ENCODE assay signal across 10 cellular contexts in genomic region chr3:157785071-157785826, GRCh38.
DNase-seq lines count a peak whose midpoint lies in the region; ATAC-seq, FAIRE-seq and TF ChIP-seq lines count a peak whose summit lies in the region.
"Had no signal": no experiment of that assay in that cellular context is flagged by ENCODE, and none has a peak within 500 bp of the region (broad histone marks: within the 10 kb centered on the region; RNA-seq: fewer than 3 reads in every experiment).

No MANE protein-coding gene starts in this region.

- no peak for TF ChIP-seq POLR2A in IMR-90 (IDR thresholded peaks at IDR 0.05; ENCODE audit: low read depth, low read length)

- H4K8ac ChIP-seq in IMR-90 (ENCODE audit: low read depth in 2 of 2, low read length in 2 of 2), result peak overlapping the region in 1 of 2 experiments; percentile 41; a peak in 2 of 4 replicates

- H3K9ac ChIP-seq in IMR-90 (ENCODE audit: low read depth, low read length) (no peak overlapping the region), keratinocyte (ENCODE audit: control insufficient read depth, extremely low read depth, insufficient read depth, low read length) (no peak overlapping the region)

- H3K27ac Mint-ChIP-seq in activated CD8-positive, alpha-beta T cell treated with anti-CD3 and anti-CD28 coated beads for 36 hours, result no peak overlapping the region

- H3K9me3 ChIP-seq in IMR-90 (ENCODE audit: control insufficient read depth, insufficient read depth, low read length), result no peaks in the 10 kb centered on the region
- no peaks in the 10 kb centered on the region for H3K9me3 ChIP-seq in keratinocyte (ENCODE audit: control insufficient read depth, low read depth, low read length)
- H3K9me3 ChIP-seq in mucosa of descending colon, result no peaks in the 10 kb centered on the region

- H2BK5ac ChIP-seq in IMR-90 (ENCODE audit: low read depth, low read length, poor library complexity, severe bottlenecking), result peak overlapping the region; percentile 1

- H4K20me1 ChIP-seq in IMR-90 (ENCODE audit: insufficient read depth, low read length) (no peaks in the 10 kb centered on the region), keratinocyte (ENCODE audit: control insufficient read depth, extremely low read depth, insufficient read depth, low read length) (no peaks in the 10 kb centered on the region)

- peak overlapping the region; percentile 12; the same call in 1 of the 2 replicates for H2AK5ac ChIP-seq in IMR-90 (ENCODE audit: low read depth, low read length)

- dilution Hi-C loops in IMR-90 (cut with HindIII; ENCODE audit: low sequenced_read_pairs, unreplicated experiment) (no loop called here), keratinocyte (cut with MboI; ENCODE audit: extremely low pct_ligation_motif_present, low sequenced_read_pairs) (no loop called here)

- peak; percentile 49 for FAIRE-seq in keratinocyte (lab: Jason Lieb, UNC)

- no peaks in the 10 kb centered on the region for H3K79me1 ChIP-seq in IMR-90 (ENCODE audit: low read depth in 1 of 2, low read length in 2 of 2)

- H3K4me3 Mint-ChIP-seq in activated CD8-positive, alpha-beta T cell treated with anti-CD3 and anti-CD28 coated beads for 36 hours, result no peak overlapping the region

- peak overlapping the region; percentile 96 for H2BK120ac ChIP-seq in IMR-90 (ENCODE audit: low read depth, low read length)

- H3K4me2 ChIP-seq in IMR-90 (ENCODE audit: low read depth, low read length) (peak overlapping the region; percentile 29; the same call in 1 of the 2 replicates), keratinocyte (ENCODE audit: control insufficient read depth, extremely low read depth, insufficient read depth, low read depth, low read length) (peak overlapping the region; percentile 55)

- no peak for TF ChIP-seq RAD21 in IMR-90 (IDR thresholded peaks at IDR 0.05; ENCODE audit: low read length)

- H3K4me3 ChIP-seq in IMR-90 (ENCODE audit: insufficient read depth, low read depth, low read length) (no peak overlapping the region), astrocyte of the cerebellum (ENCODE audit: low read depth, low read length) (no peak overlapping the region), keratinocyte (ENCODE audit: control insufficient read depth in 2 of 3, extremely low read depth in 1 of 3, insufficient read depth in 2 of 3, low read depth in 1 of 3, low read length in 3 of 3) (no peak overlapping the region), mucosa of descending colon (no peak overlapping the region)

- no peak overlapping the region for H4K5ac ChIP-seq in IMR-90 (ENCODE audit: low read depth, low read length)

- peak overlapping the region; percentile 67 for H3K23ac ChIP-seq in IMR-90 (ENCODE audit: low read depth, low read length)

- no peak overlapping the region for H2BK15ac ChIP-seq in IMR-90 (ENCODE audit: low read depth, low read length)

- no TSS peak for BruUV-seq in IMR-90 (replicated peaks; lab: Mats Ljungman, UMichigan)

- DNase-seq in AG09319 (ENCODE audit: extremely low read depth, low read depth), result peak; percentile 62
- DNase-seq in IMR-90, result peak; percentile 94
- DNase-seq in astrocyte of the cerebellum (ENCODE audit: low read depth), result peak; percentile 75
- peak; percentile 57 for DNase-seq in keratinocyte (ENCODE audit: low read depth, low spot score)
- no peak for DNase-seq in GM20000 (ENCODE audit: low spot score)
- no peak for DNase-seq in activated CD8-positive, alpha-beta T cell treated with anti-CD3 and anti-CD28 coated beads for 36 hours
- DNase-seq in mucosa of descending colon, result no peak
- DNase-seq: activated gamma-delta T cell, glutamatergic neuron had no signal

- 0% methylated on average over 2 of the region's 6 CpGs; no CpG with 5 or more reads in 1 of the 2 experiments for WGBS in IMR-90 (ENCODE audit: extremely low coverage in 2 of 2, insufficient read length in 1 of 2), 2 experiments

- ATAC-seq in IMR-90 (ENCODE audit: low read depth), result peak; percentile 92
- ATAC-seq in GM18519 (IDR thresholded peaks at IDR 0.05; ENCODE audit: low FRiP score, unreplicated experiment), result no peak
- no peak for ATAC-seq in activated CD8-positive, alpha-beta T cell treated with anti-CD3 and anti-CD28 coated beads for 36 hours
- ATAC-seq in mucosa of descending colon, result no peak

- TF ChIP-seq CTCF in AG09319 (IDR thresholded peaks at IDR 0.05; ENCODE audit: low read depth, low read length) (no peak), IMR-90 (conservative IDR thresholded peaks at IDR 0.05; ENCODE audit: low read depth, low read length) (no peak), astrocyte of the cerebellum (IDR thresholded peaks at IDR 0.05; ENCODE audit: low read depth, low read length, missing control alignments) (no peak), keratinocyte (optimal IDR thresholded peaks at IDR 0.05 in 1 of 3, IDR thresholded peaks at IDR 0.05 in 1 of 3, conservative IDR thresholded peaks at IDR 0.05 in 1 of 3; ENCODE audit: extremely low read depth in 1 of 3, insufficient read depth in 2 of 3, low read length in 3 of 3) (no peak), GM20000 (IDR thresholded peaks at IDR 0.05; ENCODE audit: extremely low read depth, missing control alignments) (no peak), mucosa of descending colon (IDR thresholded peaks at IDR 0.05) (no peak)
- TF ChIP-seq CTCF in activated CD8-positive, alpha-beta T cell treated with anti-CD3 and anti-CD28 coated beads for 36 hours (IDR thresholded peaks at IDR 0.05), result no peak

- H2AFZ ChIP-seq in IMR-90 (replicated peaks; ENCODE audit: low read length, poor library complexity) (no peak overlapping the region), keratinocyte (ENCODE audit: control insufficient read depth, low read length) (no peak overlapping the region)

- no peaks in the 10 kb centered on the region for H3K9me3 Mint-ChIP-seq in activated CD8-positive, alpha-beta T cell treated with anti-CD3 and anti-CD28 coated beads for 36 hours

- H3K4me1 Mint-ChIP-seq in activated CD8-positive, alpha-beta T cell treated with anti-CD3 and anti-CD28 coated beads for 36 hours (ENCODE audit: low read depth), result no peaks in the 10 kb centered on the region

- H3K36me3 Mint-ChIP-seq in activated CD8-positive, alpha-beta T cell treated with anti-CD3 and anti-CD28 coated beads for 36 hours (ENCODE audit: low read depth), result no peaks in the 10 kb centered on the region

- H3K14ac ChIP-seq in IMR-90 (replicated peaks; ENCODE audit: low read depth, low read length), result peak overlapping the region; percentile 49; the same call in 1 of the 2 replicates

- in situ Hi-C loops in IMR-90 (cut with MboI; ENCODE audit: low sequenced_read_pairs), result no loop called here
- in situ Hi-C loops in astrocyte of the cerebellum (cut with HindIII; ENCODE audit: low sequenced_read_pairs), result no loop called here

- peak overlapping the region; percentile 25; the same call in 1 of the 2 replicates for H3K18ac ChIP-seq in IMR-90 (ENCODE audit: low read depth, low read length)

- peak overlapping the region; percentile 35; the same call in 1 of the 2 replicates for H3K56ac ChIP-seq in IMR-90 (ENCODE audit: extremely low read depth, insufficient read depth, low read length)

- no peaks in the 10 kb centered on the region for H3K27me3 ChIP-seq in IMR-90 (ENCODE audit: control insufficient read depth, insufficient read depth, low read length)
- H3K27me3 ChIP-seq in keratinocyte (ENCODE audit: control insufficient read depth, extremely low read depth, insufficient read depth, low read length), result no peaks in the 10 kb centered on the region

- intact Hi-C loops in IMR-90 (cut with micrococcal nuclease), result loop anchor here (5.0 kb wide), 1 partner anchor 258 kb away; no protein-coding TSS in a partner anchor
- intact Hi-C loops in activated CD8-positive, alpha-beta T cell treated with anti-CD3 and anti-CD28 coated beads for 36 hours (cut with micrococcal nuclease), result no loop called here
- intact Hi-C loops in mucosa of descending colon (cut with DNase I, micrococcal nuclease), result no loop called here

- H3K9me1 ChIP-seq in IMR-90 (ENCODE audit: insufficient read depth, low read length) (0 out of 2 replicates have a peak, but pooled peaks cover 4% of the 10 kb centered on the region), keratinocyte (ENCODE audit: control insufficient read depth, extremely low read depth, insufficient read depth, low read length) (no peaks in the 10 kb centered on the region)

- H3K36me3 ChIP-seq in IMR-90 (ENCODE audit: control insufficient read depth, insufficient read depth, low read length), result no peaks in the 10 kb centered on the region
- H3K36me3 ChIP-seq in keratinocyte (ENCODE audit: control insufficient read depth in 2 of 2, extremely low read depth in 1 of 2, insufficient read depth in 2 of 2, low read length in 2 of 2), result no peaks in the 10 kb centered on the region
- no peaks in the 10 kb centered on the region for H3K36me3 ChIP-seq in mucosa of descending colon (ENCODE audit: low read depth)

- H3K4ac ChIP-seq in IMR-90 (ENCODE audit: low read depth, low read length), result peak overlapping the region; percentile 87

- CTCF ChIA-PET in IMR-90 (lab: Yijun Ruan, JAX), result interaction anchor here (0.6 to 0.8 kb wide), 2 partner anchors 648 to 751 kb away, joined by 3 read pairs; no protein-coding TSS in a partner anchor
- CTCF ChIA-PET in activated CD8-positive, alpha-beta T cell treated with anti-CD3 and anti-CD28 coated beads for 36 hours (lab: Charles Lee), result no interaction called here

- peaks cover 12% of the 10 kb centered on the region for H3K4me1 ChIP-seq in IMR-90 (ENCODE audit: control insufficient read depth, insufficient read depth, low read length)
- peaks cover 38% of the 10 kb centered on the region for H3K4me1 ChIP-seq in keratinocyte (ENCODE audit: control insufficient read depth, extremely low read depth, insufficient read depth, low read length)
- no peaks in the 10 kb centered on the region for H3K4me1 ChIP-seq in mucosa of descending colon (ENCODE audit: low read depth)

- H3K79me2 ChIP-seq in keratinocyte (ENCODE audit: control insufficient read depth, insufficient read depth, low read length), result no peaks in the 10 kb centered on the region

- H3K27me3 Mint-ChIP-seq in activated CD8-positive, alpha-beta T cell treated with anti-CD3 and anti-CD28 coated beads for 36 hours, result no peaks in the 10 kb centered on the region

- POLR2A ChIA-PET in IMR-90 (lab: Charles Lee; ENCODE audit: unreplicated experiment), result no interaction called here
- POLR2A ChIA-PET in activated CD8-positive, alpha-beta T cell treated with anti-CD3 and anti-CD28 coated beads for 36 hours (lab: Charles Lee), result interaction anchor here (0.6 kb wide), 1 partner anchor 71 kb away, joined by 3 read pairs; no protein-coding TSS in a partner anchor

- H4K91ac ChIP-seq in IMR-90 (ENCODE audit: insufficient read depth, low read depth, low read length), result peak overlapping the region; percentile 65; the same call in 1 of the 2 replicates

- peak overlapping the region; percentile 80 for H2BK20ac ChIP-seq in IMR-90 (ENCODE audit: low read depth, low read length)

- H3K27ac ChIP-seq in IMR-90 (ENCODE audit: insufficient read depth, low read length) (no peak overlapping the region), keratinocyte (ENCODE audit: control insufficient read depth, insufficient read depth, low read length) (no peak overlapping the region)

- no peak overlapping the region for H2AK9ac ChIP-seq in IMR-90 (replicated peaks; ENCODE audit: low read depth, low read length, poor library complexity)

TF ChIP-seq in IMR-90, 13 proteins besides CTCF, POLR2A, EP300 and RAD21 (continues in another document):
- TF ChIP-seq RCOR1 (IDR thresholded peaks at IDR 0.05; ENCODE audit: insufficient replicate concordance, low read length), result no peak
- peak; percentile 54 for TF ChIP-seq CEBPB (IDR thresholded peaks at IDR 0.05; ENCODE audit: low read depth, low read length)

Comparison
In these comparisons a context has a peak if more than half of its experiments do, and no peak if none do; other contexts are left out.
1. DNase-seq: peak in AG09319 (single experiment), IMR-90 (single experiment), astrocyte of the cerebellum (single experiment) and keratinocyte (single experiment); none in GM20000 (single experiment), activated CD8-positive, alpha-beta T cell treated with anti-CD3 and anti-CD28 coated beads for 36 hours (single experiment) and mucosa of descending colon (0 of 3).